In genomic region chr4:37603070-37603468, GRCh38 we compare ENCODE assay signal across 8 cellular contexts.
DNase-seq lines count a peak whose midpoint lies in the region; ATAC-seq lines count a peak whose summit lies in the region.

No MANE protein-coding gene starts in this region.

- no peaks in the 10 kb centered on the region for H3K27me3 ChIP-seq in mesendoderm (ENCODE audit: insufficient read depth, low read length, poor library complexity)

- DNase-seq in NCI-H510A treated with DMSO at 0.1 percent for 48 hours (lab: John Stamatoyannopoulos, UW): peak; percentile 22
- DNase-seq in NCI-H510A (lab: John Stamatoyannopoulos, UW): no peak
- peak; percentile 60 for DNase-seq in NCI-H748 (lab: John Stamatoyannopoulos, UW; ENCODE audit: unreplicated experiment)
- DNase-seq in activated CD8-positive, alpha-beta memory T cell treated with anti-CD3 and anti-CD28 coated beads for 1 hour (ENCODE audit: extremely low read depth in 1 of 2, low read depth in 1 of 2): peak; percentile 45 to 66
- peak; percentile 60 for DNase-seq in effector CD8-positive, alpha-beta T cell (lab: John Stamatoyannopoulos, UW)
- peak; percentile 75 for DNase-seq in mesendoderm
- peak; percentile 34 to 45 for DNase-seq in stimulated activated CD8-positive, alpha-beta memory T cell treated with anti-CD3 and anti-CD28 coated beads, Interleukin-15, amount 100 ng/mL, for 4 hours (ENCODE audit: low read depth in 2 of 2)

- WGBS in mesendoderm (ENCODE audit: extremely low coverage, insufficient coverage, low lambda C conversion rate): no CpG with 5 or more reads among the region's 10 CpGs

- no peak overlapping the region for H3K23ac ChIP-seq in mesendoderm (ENCODE audit: low read length)

- no peaks in the 10 kb centered on the region for H3K36me3 ChIP-seq in mesendoderm (ENCODE audit: control insufficient read depth, insufficient read depth, low read length)

- no peak overlapping the region for H4K8ac ChIP-seq in mesendoderm (ENCODE audit: low read depth, low read length)

- no peak overlapping the region for H3K4me3 ChIP-seq in mesendoderm (ENCODE audit: low read length)

- no peak overlapping the region for H2BK15ac ChIP-seq in mesendoderm (replicated peaks; ENCODE audit: low read depth)

- no peaks in the 10 kb centered on the region for H3K79me2 ChIP-seq in mesendoderm (ENCODE audit: control insufficient read depth, insufficient read depth, low read length)

- no peaks in the 10 kb centered on the region for H3K79me1 ChIP-seq in mesendoderm (ENCODE audit: low read length)

- no peak overlapping the region for H3K4ac ChIP-seq in mesendoderm (ENCODE audit: low read depth, low read length)

- H3K56ac ChIP-seq in mesendoderm (ENCODE audit: low read length): no peak overlapping the region

- H3K4me2 ChIP-seq in mesendoderm (ENCODE audit: low read length): no peak overlapping the region

- no peak overlapping the region for H3K9ac ChIP-seq in mesendoderm (ENCODE audit: low read length)

- no peaks in the 10 kb centered on the region for H3K4me1 ChIP-seq in mesendoderm (ENCODE audit: control insufficient read depth, low read depth, low read length)

- H3K27ac ChIP-seq in mesendoderm (ENCODE audit: low read depth, low read length): no peak overlapping the region

- no peak overlapping the region for H2BK5ac ChIP-seq in mesendoderm (ENCODE audit: low read length)

- no peak overlapping the region for H2AK5ac ChIP-seq in mesendoderm (ENCODE audit: low read length)

- ATAC-seq in HG03066 (IDR thresholded peaks at IDR 0.05; ENCODE audit: low read depth, unreplicated experiment): peak; percentile 82

- no peak overlapping the region for H2BK120ac ChIP-seq in mesendoderm (ENCODE audit: low read depth, low read length)

- no peak overlapping the region for H4K5ac ChIP-seq in mesendoderm (ENCODE audit: low read length)

- H3K18ac ChIP-seq in mesendoderm (ENCODE audit: low read length): no peak overlapping the region
